In genomic region chr1:61672376-61672775, GRCh38 we compare ENCODE assay signal across 9 cellular contexts.
"Had no signal": no experiment of that assay in that cellular context is flagged by ENCODE, and none has a peak within 500 bp of the region (broad histone marks: within the 10 kb centered on the region; RNA-seq: fewer than 3 reads in every experiment).

No MANE protein-coding gene starts in this region.

- DNase-seq: GM23248, GOT3, H7, HFFc6 had no signal

- H3K9ac ChIP-seq: GM23248 had no signal

- H3K27ac Mint-ChIP-seq: HFFc6, IgD-negative memory B cell had no signal

- H3K36me3 ChIP-seq: HAP-1 had no signal

- H3K9me3 Mint-ChIP-seq: HFFc6, IgD-negative memory B cell had no signal

- H3K4me3 ChIP-seq: GM23248, HAP-1 had no signal

- H2AFZ ChIP-seq: GM23248 had no signal

- ATAC-seq: HCT116, HepG2 had no signal

- H3K4me1 ChIP-seq: HAP-1 had no signal

- H3K36me3 Mint-ChIP-seq: IgD-negative memory B cell had no signal

- H3K27ac ChIP-seq: GM23248, HL-60 had no signal

- H3K9me3 ChIP-seq: HAP-1 had no signal

- H3K27me3 Mint-ChIP-seq: IgD-negative memory B cell had no signal

- H3K4me3 Mint-ChIP-seq: HFFc6, IgD-negative memory B cell had no signal

- H3K4me1 Mint-ChIP-seq: IgD-negative memory B cell had no signal
